ENCODE assay signal across 16 cellular contexts in genomic region chr12:110244372-110244771, GRCh38. TPM values are rescaled to one million over a fixed set of nuclear protein-coding genes. Genes with fewer than 3 reads are reported as not detected.
DNase-seq lines count a peak whose midpoint lies in the region; ATAC-seq and TF ChIP-seq lines count a peak whose summit lies in the region.
"Had no signal": no experiment of that assay in that cellular context is flagged by ENCODE, and none has a peak within 500 bp of the region (broad histone marks: within the 10 kb centered on the region; RNA-seq: fewer than 3 reads in every experiment).

No MANE protein-coding gene starts in this region.

- 79% methylated on average over 12 of the region's 12 CpGs for WGBS in right cardiac atrium

- H3K36me3 Mint-ChIP-seq in nephron progenitor cell (ENCODE audit: low read depth): peaks cover 57% of the 10 kb centered on the region
- H3K36me3 Mint-ChIP-seq in activated naive CD4-positive, alpha-beta T cell treated with anti-CD3 and anti-CD28 coated beads for 36 hours (ENCODE audit: low read depth): no peaks in the 10 kb centered on the region

- H3K27me3 Mint-ChIP-seq in nephron progenitor cell (ENCODE audit: low read depth, poor library complexity): peaks cover 5% of the 10 kb centered on the region
- H3K27me3 Mint-ChIP-seq in activated naive CD4-positive, alpha-beta T cell treated with anti-CD3 and anti-CD28 coated beads for 36 hours (ENCODE audit: low read depth): no peaks in the 10 kb centered on the region

- H3K4me3 ChIP-seq in SJSA1 (no peak overlapping the region), right cardiac atrium (ENCODE audit: low read length) (no peak overlapping the region)

- H3K36me3 ChIP-seq in SJSA1: no peaks in the 10 kb centered on the region

- CTCF ChIA-PET in activated naive CD4-positive, alpha-beta T cell treated with anti-CD3 and anti-CD28 coated beads for 36 hours (lab: Charles Lee): interaction anchor here (0.6 to 0.9 kb wide), 2 partner anchors 13 to 86 kb away, joined by 3 read pairs; no protein-coding TSS in a partner anchor

- no peak for TF ChIP-seq CTCF in nephron progenitor cell (IDR thresholded peaks at IDR 0.05)

- H3K27ac ChIP-seq in SJSA1 (peak overlapping the region; percentile 14; the same call in 1 of the 2 replicates), right cardiac atrium (ENCODE audit: low read length) (peak overlapping the region; percentile 67)

- H3K9me3 Mint-ChIP-seq in nephron progenitor cell: peaks cover 4% of the 10 kb centered on the region
- no peaks in the 10 kb centered on the region for H3K9me3 Mint-ChIP-seq in activated naive CD4-positive, alpha-beta T cell treated with anti-CD3 and anti-CD28 coated beads for 36 hours
- H3K9me3 Mint-ChIP-seq: CD4-positive, alpha-beta T cell had no signal

- DNase-seq in Right ventricle myocardium superior (no peak), Right ventricle myocardium inferior (ENCODE audit: missing footprints) (no peak), SJSA1 (ENCODE audit: low read depth in 1 of 2, low spot score in 2 of 2) (no peak), right cardiac atrium (no peak), nephron progenitor cell (no peak)
- no peak for DNase-seq in activated naive CD4-positive, alpha-beta T cell treated with anti-CD3 and anti-CD28 coated beads for 36 hours
- DNase-seq in stimulated activated CD4-positive, alpha-beta T cell treated with anti-CD3 and anti-CD28 coated beads, Interleukin-1b, Interleukin-23, amount 100 ng/mL, for 48 hours: no peak
- DNase-seq: Caco-2; CD4-positive, alpha-beta T cell; GF-D8; KBM-7; NCI-H1105; NCI-H2081 treated with DMSO at 0.1 percent for 48 hours; NCI-H82; OCI-M1 had no signal

- H3K27me3 ChIP-seq in SJSA1 (replicated peaks) (no peaks in the 10 kb centered on the region), right cardiac atrium (ENCODE audit: control insufficient read depth, insufficient read depth) (no peaks in the 10 kb centered on the region)

- H3K4me3 Mint-ChIP-seq in nephron progenitor cell: no peak overlapping the region
- no peak overlapping the region for H3K4me3 Mint-ChIP-seq in activated naive CD4-positive, alpha-beta T cell treated with anti-CD3 and anti-CD28 coated beads for 36 hours
- H3K4me3 Mint-ChIP-seq: CD4-positive, alpha-beta T cell had no signal

- ATAC-seq in Right ventricle myocardium superior (ENCODE audit: poor library complexity) (peak; percentile 17), Right ventricle myocardium inferior (no peak), right cardiac atrium (no peak), HG02938 (IDR thresholded peaks at IDR 0.05; ENCODE audit: unreplicated experiment) (no peak)

- peak overlapping the region; percentile 59 for H3K27ac Mint-ChIP-seq in nephron progenitor cell
- no peak overlapping the region for H3K27ac Mint-ChIP-seq in activated naive CD4-positive, alpha-beta T cell treated with anti-CD3 and anti-CD28 coated beads for 36 hours
- H3K27ac Mint-ChIP-seq: CD4-positive, alpha-beta T cell had no signal

- intact Hi-C loops in Right ventricle myocardium superior (cut with DNase I) (no loop called here), Right ventricle myocardium inferior (cut with DNase I) (no loop called here), right cardiac atrium (cut with DNase I) (loop anchor here in 1 of 4 donors (10.0 kb wide), 1 partner anchor 140 kb away; no protein-coding TSS in a partner anchor)
- intact Hi-C loops in activated naive CD4-positive, alpha-beta T cell treated with anti-CD3 and anti-CD28 coated beads for 36 hours (cut with micrococcal nuclease): no loop called here

- H3K9me3 ChIP-seq in SJSA1 (replicated peaks): no peaks in the 10 kb centered on the region
- H3K9me3 ChIP-seq in right cardiac atrium (ENCODE audit: control insufficient read depth, low read length): no peaks in the 10 kb centered on the region
- H3K9me3 ChIP-seq: Caco-2 had no signal

- H3K4me1 Mint-ChIP-seq in nephron progenitor cell: peaks cover 50% of the 10 kb centered on the region
- no peaks in the 10 kb centered on the region for H3K4me1 Mint-ChIP-seq in activated naive CD4-positive, alpha-beta T cell treated with anti-CD3 and anti-CD28 coated beads for 36 hours (ENCODE audit: low read depth)

- H3K4me1 ChIP-seq in SJSA1 (replicated peaks): peaks cover 43% of the 10 kb centered on the region
- peaks cover 11% of the 10 kb centered on the region for H3K4me1 ChIP-seq in right cardiac atrium (ENCODE audit: control insufficient read depth, insufficient read depth, low read length)

RNA-seq across cellular contexts. Expression of gene ATP2A2, which starts 36.7 kb away (rescaled TPM):
- total RNA-seq in Right ventricle myocardium superior (3,087 TPM), Right ventricle myocardium inferior (3,009 TPM), right cardiac atrium (1,000 to 10,000 TPM; 2,744 to 3,920 (median 3,065) TPM)
- 63.8 and 97.9 TPM in 2 replicates for total RNA-seq in SJSA1 (2014; rRNA removed; shearing (Covaris generic))
- polyA plus RNA-seq in right cardiac atrium: 1,499 TPM
- 10 to 100 TPM; 95.5 to 98.6 TPM for total RNA-seq in activated naive CD4-positive, alpha-beta T cell treated with anti-CD3 and anti-CD28 coated beads for 36 hours

Comparison
In these comparisons a context has a peak if more than half of its experiments do, and no peak if none do; other contexts are left out.
1. RNA of gene ATP2A2, which starts 36.7 kb away (total RNA-seq): 2,744 to 3,920 TPM in right cardiac atrium, 3,087 TPM in Right ventricle myocardium superior (single experiment) and 3,009 TPM in Right ventricle myocardium inferior (single experiment); 95.5 to 98.6 TPM in activated naive CD4-positive, alpha-beta T cell treated with anti-CD3 and anti-CD28 coated beads for 36 hours and 63.8 to 97.9 TPM in SJSA1; every median in the first group is over 10 times any median in the second.